14 cellular contexts compared by ENCODE assay signal in the genomic region with DNA sequence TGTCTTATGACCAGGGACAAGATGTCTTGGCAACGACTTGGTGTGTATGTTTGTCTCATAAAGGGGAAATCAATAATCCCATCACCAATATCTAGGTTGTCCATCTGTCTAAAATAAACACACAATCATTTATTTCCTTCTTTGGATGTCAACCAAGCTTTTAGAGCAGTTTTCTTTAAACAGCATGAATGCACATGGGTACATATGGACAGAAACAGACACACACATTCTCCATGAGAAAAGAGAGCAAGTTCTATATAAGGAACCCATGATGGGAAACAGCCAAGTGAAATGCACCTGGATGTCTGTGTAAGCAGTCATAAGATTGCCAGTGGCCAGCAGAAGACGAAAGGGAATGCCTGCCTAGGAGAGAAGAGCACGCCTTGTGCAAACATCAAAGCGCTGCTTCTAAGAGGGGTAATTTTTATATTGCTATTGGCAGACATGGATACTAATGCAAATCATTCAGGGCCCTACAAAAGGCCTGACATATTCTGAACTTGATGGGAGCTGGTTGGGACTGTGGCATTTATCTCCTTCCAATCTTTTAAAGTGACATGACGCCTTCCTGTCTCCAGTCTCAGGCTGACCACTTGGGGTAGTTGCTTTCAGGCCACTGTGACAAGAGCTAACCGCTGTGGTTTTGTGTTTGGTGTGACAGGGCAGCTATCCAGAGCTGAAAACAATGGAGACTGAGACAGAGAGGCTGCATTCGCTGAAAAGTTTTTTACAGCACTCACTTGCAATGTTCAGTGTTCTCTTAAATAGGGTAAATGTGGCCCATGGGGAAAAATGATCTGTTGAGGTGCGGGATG.
DNase-seq lines count a peak whose midpoint lies in the region; ATAC-seq and TF ChIP-seq lines count a peak whose summit lies in the region.
"Had no signal": no experiment of that assay in that cellular context is flagged by ENCODE, and none has a peak within 500 bp of the region (broad histone marks: within the 10 kb centered on the region; RNA-seq: fewer than 3 reads in every experiment).

No MANE protein-coding gene starts in this region.

- H3K36me3 Mint-ChIP-seq in CD4-positive, alpha-beta T cell (ENCODE audit: low read depth), result no peaks in the 10 kb centered on the region
- H3K36me3 Mint-ChIP-seq in CD14-positive monocyte, result no peaks in the 10 kb centered on the region

- POLR2A ChIA-PET in CD4-positive, alpha-beta T cell (lab: Charles Lee), result no interaction called here

- no peak for TF ChIP-seq CTCF in CD4-positive, alpha-beta T cell (IDR thresholded peaks at IDR 0.05)
- TF ChIP-seq CTCF in CD14-positive monocyte (IDR thresholded peaks at IDR 0.05), result no peak

- no peak for ATAC-seq in CD4-positive, alpha-beta T cell (ENCODE audit: poor library complexity)

- H3K9me3 ChIP-seq in CD4-positive, alpha-beta T cell (ENCODE audit: control insufficient read depth, low read length), result no peaks in the 10 kb centered on the region
- H3K9me3 ChIP-seq: esophagus squamous epithelium, spleen had no signal

- H3K4me3 Mint-ChIP-seq in CD4-positive, alpha-beta T cell, result no peak overlapping the region
- H3K4me3 Mint-ChIP-seq in CD14-positive monocyte, result no peak overlapping the region

- H3K27ac Mint-ChIP-seq in CD4-positive, alpha-beta T cell, result no peak overlapping the region
- H3K27ac Mint-ChIP-seq in CD14-positive monocyte, result peak overlapping the region in 1 of 7 donors; percentile 25

- no peaks in the 10 kb centered on the region for H3K4me1 Mint-ChIP-seq in CD4-positive, alpha-beta T cell (ENCODE audit: low read depth)
- H3K4me1 Mint-ChIP-seq in CD14-positive monocyte, result no peaks in the 10 kb centered on the region

- H3K9me3 Mint-ChIP-seq in CD4-positive, alpha-beta T cell, result no peaks in the 10 kb centered on the region
- H3K9me3 Mint-ChIP-seq in CD14-positive monocyte, result no peaks in the 10 kb centered on the region

- no peak overlapping the region for H3K27ac ChIP-seq in CD4-positive, alpha-beta T cell (ENCODE audit: low read depth, low read length)
- H3K27ac ChIP-seq: esophagus squamous epithelium, spleen had no signal

- intact Hi-C loops in CD4-positive, alpha-beta T cell (cut with DNase I, micrococcal nuclease), result no loop called here
- intact Hi-C loops in CD14-positive monocyte (cut with micrococcal nuclease), result no loop called here

- CTCF ChIA-PET in CD4-positive, alpha-beta T cell (lab: Charles Lee), result no interaction called here

- peaks cover 6% of the 10 kb centered on the region for H3K27me3 ChIP-seq in CD4-positive, alpha-beta T cell (ENCODE audit: control insufficient read depth, insufficient read depth, low read length)
- H3K27me3 ChIP-seq: esophagus squamous epithelium had no signal

- H3K27me3 Mint-ChIP-seq in CD4-positive, alpha-beta T cell, result peaks cover 12% of the 10 kb centered on the region
- H3K27me3 Mint-ChIP-seq in CD14-positive monocyte (ENCODE audit: low read depth in 3 of 3), result peaks cover 0 to 2% (median 0%) of the 10 kb centered on the region in 3 donors

- DNase-seq in Ammon's horn (ENCODE audit: low spot score) (peak; percentile 74), NCI-H1105 treated with DMSO at 0.1 percent for 48 hours (lab: John Stamatoyannopoulos, UW) (peak; percentile 47), amygdala (lab: John Stamatoyannopoulos, UW) (peak in 29 of 56 donors; percentile 1 to 52 (median 9)), midbrain (lab: John Stamatoyannopoulos, UW) (peak; percentile 56), CD14-positive monocyte (ENCODE audit: low spot score) (no peak), NK-92 (lab: John Stamatoyannopoulos, UW; ENCODE audit: unreplicated experiment) (no peak), AG08395 (ENCODE audit: low spot score) (no peak)
- no peak for DNase-seq in CD4-positive, alpha-beta T cell
- DNase-seq: activated CD4-positive, alpha-beta T cell treated with anti-CD3 and anti-CD28 coated beads, Interleukin-2, amount 50 U/mL, for 48 hours; activated effector memory CD4-positive, alpha-beta T cell treated with anti-CD3 and anti-CD28 coated beads, Interleukin-2, amount 50 U/mL, for 16 hours; central memory CD4-positive, alpha-beta T cell; esophagus squamous epithelium; NCI-H774; spleen had no signal

Comparison
In these comparisons a context has a peak if more than half of its experiments do, and no peak if none do; other contexts are left out.
1. DNase-seq: peak in Ammon's horn (single experiment), NCI-H1105 treated with DMSO at 0.1 percent for 48 hours (single experiment), amygdala (29 of 56) and midbrain (single experiment); none in CD4-positive, alpha-beta T cell (0 of 10), CD14-positive monocyte (single experiment), NK-92 (single experiment) and AG08395 (single experiment).